25 cellular contexts compared by ENCODE assay signal in genomic region chr11:60875856-60876485, GRCh38. TPM values are rescaled to one million over a fixed set of nuclear protein-coding genes. Genes with fewer than 3 reads are reported as not detected.
"Had no signal": no experiment of that assay in that cellular context is flagged by ENCODE, and none has a peak within 500 bp of the region (broad histone marks: within the 10 kb centered on the region; RNA-seq: fewer than 3 reads in every experiment).

No MANE protein-coding gene starts in this region.

- ATAC-seq: activated CD8-positive, alpha-beta memory T cell treated with anti-CD3 and anti-CD28 coated beads, Interleukin-2, amount 10 ng/mL, durations not matched to agents 7 days and 5 days; gastroesophageal sphincter; heart left ventricle; left cardiac atrium; natural killer cell; stimulated activated naive CD8-positive, alpha-beta T cell treated with anti-CD3 and anti-CD28 coated beads, Interleukin-15, amount 100 ng/mL, for 72 hours; WTC11 had no signal

- H3K36me3 Mint-ChIP-seq: WTC11 had no signal

- H3K36me3 ChIP-seq: colonic mucosa, prostate gland had no signal

- H3K4me3 ChIP-seq: colonic mucosa, dorsolateral prefrontal cortex, esophagus squamous epithelium, gastroesophageal sphincter, heart left ventricle, prostate gland, tibial artery had no signal

- H3K27me3 ChIP-seq: colonic mucosa, dorsolateral prefrontal cortex, esophagus squamous epithelium, gastroesophageal sphincter, heart left ventricle had no signal

- H3K27ac Mint-ChIP-seq: activated CD8-positive, alpha-beta memory T cell treated with anti-CD3 and anti-CD28 coated beads, Interleukin-2, amount 10 ng/mL, durations not matched to agents 7 days and 5 days; activated naive CD4-positive, alpha-beta T cell treated with anti-CD3 and anti-CD28 coated beads, Interleukin-2, amount 10 ng/mL, durations not matched to agents 7 days and 5 days; natural killer cell; stimulated activated naive CD8-positive, alpha-beta T cell treated with anti-CD3 and anti-CD28 coated beads, Interleukin-15, amount 100 ng/mL, for 72 hours; WTC11 had no signal

- H3K27ac ChIP-seq: colonic mucosa, esophagus squamous epithelium, prostate gland, tibial artery had no signal

- H3K9me3 ChIP-seq: colonic mucosa, esophagus squamous epithelium, gastroesophageal sphincter, heart left ventricle, prostate gland, tibial artery had no signal

- H3K27me3 Mint-ChIP-seq: activated CD8-positive, alpha-beta memory T cell treated with anti-CD3 and anti-CD28 coated beads, Interleukin-2, amount 10 ng/mL, durations not matched to agents 7 days and 5 days; central memory CD8-positive, alpha-beta T cell; stimulated activated naive CD8-positive, alpha-beta T cell treated with anti-CD3 and anti-CD28 coated beads, Interleukin-15, amount 100 ng/mL, for 72 hours had no signal

- H3K9me3 Mint-ChIP-seq: activated naive CD4-positive, alpha-beta T cell treated with anti-CD3 and anti-CD28 coated beads, Interleukin-2, amount 10 ng/mL, durations not matched to agents 7 days and 5 days; central memory CD8-positive, alpha-beta T cell; natural killer cell; stimulated activated naive CD8-positive, alpha-beta T cell treated with anti-CD3 and anti-CD28 coated beads, Interleukin-15, amount 100 ng/mL, for 72 hours; WTC11 had no signal

- H3K4me3 Mint-ChIP-seq: activated CD8-positive, alpha-beta memory T cell treated with anti-CD3 and anti-CD28 coated beads, Interleukin-2, amount 10 ng/mL, durations not matched to agents 7 days and 5 days; activated naive CD4-positive, alpha-beta T cell treated with anti-CD3 and anti-CD28 coated beads, Interleukin-2, amount 10 ng/mL, durations not matched to agents 7 days and 5 days; central memory CD8-positive, alpha-beta T cell; natural killer cell; stimulated activated naive CD8-positive, alpha-beta T cell treated with anti-CD3 and anti-CD28 coated beads, Interleukin-15, amount 100 ng/mL, for 72 hours; WTC11 had no signal

- H3K4me1 ChIP-seq: colonic mucosa, prostate gland, tibial artery had no signal

- DNase-seq: activated CD4-positive, alpha-beta T cell treated with anti-CD3 and anti-CD28 coated beads for 4 hours; activated CD4-positive, alpha-beta T cell treated with anti-CD3 and anti-CD28 coated beads, Interleukin-2, amount 50 U/mL, for 48 hours; activated CD8-positive, alpha-beta memory T cell treated with anti-CD3 and anti-CD28 coated beads, Interleukin-2, amount 10 ng/mL, durations not matched to agents 7 days and 5 days; activated effector memory CD4-positive, alpha-beta T cell treated with anti-CD3 and anti-CD28 coated beads, Interleukin-2, amount 50 U/mL, for 16 hours; activated naive CD4-positive, alpha-beta T cell treated with anti-CD3 and anti-CD28 coated beads, Interleukin-2, amount 10 ng/mL, durations not matched to agents 7 days and 5 days; activated T-cell treated with anti-CD3 and anti-CD28 coated beads for 4 hours; colonic mucosa; dorsolateral prefrontal cortex; esophagus squamous epithelium; islet precursor cell; left cardiac atrium; mesendoderm; natural killer cell; stimulated activated CD4-positive, alpha-beta T cell treated with anti-CD3 and anti-CD28 coated beads, Interleukin-1b, Interleukin-23, amount 100 ng/mL, for 48 hours; stimulated activated naive CD8-positive, alpha-beta T cell treated with anti-CD3 and anti-CD28 coated beads, Interleukin-15, amount 100 ng/mL, for 72 hours; T-helper 1 cell; T1000 had no signal

RNA-seq across cellular contexts. Expression of gene ZP1, which starts 8.6 kb away (rescaled TPM):
- total RNA-seq: activated CD8-positive, alpha-beta memory T cell treated with anti-CD3 and anti-CD28 coated beads, Interleukin-2, amount 10 ng/mL, durations not matched to agents 7 days and 5 days; astrocyte; esophagus squamous epithelium; gastroesophageal sphincter; left cardiac atrium; osteocyte; WTC11 had no signal

RNA-seq across cellular contexts. Expression of gene PTGDR2, which starts 20.2 kb away (rescaled TPM):
- total RNA-seq: astrocyte had no signal
